Comparison of ENCODE assay signal across 1 cellular context in genomic region chr9:126804696-126805545, GRCh38.
TF ChIP-seq lines count a peak whose summit lies in the region.

Gene ZBTB43, plus strand, starts transcription at chr9:126805040. Its CDS starts 27,470 bp downstream, at chr9:126832510.

TF ChIP-seq in HepG2, 621 proteins besides CTCF, POLR2A, EP300 and RAD21 (continued from another document):
- TF ChIP-seq E2F2 (CRISPR knock-in tag; IDR thresholded peaks at IDR 0.05; ENCODE audit: borderline replicate concordance) = no peak
- TF ChIP-seq ZFP62 (CRISPR knock-in tag; IDR thresholded peaks at IDR 0.05) = 0 out of 2 replicates have a peak, but pooled peaks have one; percentile 46
- TF ChIP-seq ZNF513 (CRISPR knock-in tag; conservative IDR thresholded peaks at IDR 0.05) = no peak
